Comparison of ENCODE assay signal across 9 cellular contexts in genomic region chr2:171367692-171368091, GRCh38.
"Had no signal": no experiment of that assay in that cellular context is flagged by ENCODE, and none has a peak within 500 bp of the region (broad histone marks: within the 10 kb centered on the region; RNA-seq: fewer than 3 reads in every experiment).

No MANE protein-coding gene starts in this region.

- H3K27ac Mint-ChIP-seq: GM23338, HFFc6 had no signal

- H3K4me3 Mint-ChIP-seq: GM23338, HFFc6 had no signal

- DNase-seq: H7, HFFc6, Karpas-422, KBM-7 had no signal

- H3K27me3 Mint-ChIP-seq: IgD-negative memory B cell had no signal

- ATAC-seq: GM23338, HCT116, HepG2 had no signal

- FAIRE-seq: H1, HepG2 had no signal
